Comparison of ENCODE assay signal across 25 cellular contexts in genomic region chr1:47147047-47147785, GRCh38. TPM values are rescaled to one million over a fixed set of nuclear protein-coding genes. Genes with fewer than 3 reads are reported as not detected.
A peak's percentile ranks its signal among the peaks of the same experiment; 100 is the strongest.
DNase-seq lines count a peak whose midpoint lies in the region; ATAC-seq and TF ChIP-seq lines count a peak whose summit lies in the region.
"Had no signal": no experiment of that assay in that cellular context is flagged by ENCODE, and none has a peak within 500 bp of the region (broad histone marks: within the 10 kb centered on the region; RNA-seq: fewer than 3 reads in every experiment).

No MANE protein-coding gene starts in this region.

- DNase-seq in DMS53 (lab: John Stamatoyannopoulos, UW) (peak; percentile 38), DMS53 treated with DMSO at 0.1 percent for 48 hours (lab: John Stamatoyannopoulos, UW; ENCODE audit: unreplicated experiment) (no peak), SK-MEL-5 (ENCODE audit: low read depth, low spot score) (peak; percentile 8), endodermal cell (no peak), type B pancreatic cell (ENCODE audit: extremely low spot score, unreplicated experiment) (no peak), COR-L47 (lab: John Stamatoyannopoulos, UW) (no peak), NCI-H146 (lab: John Stamatoyannopoulos, UW) (no peak)
- DNase-seq: BE2C; CD4-positive, alpha-beta memory T cell; DND-41; GDM1; HFFc6; IMR-90; Kasumi-1; MM.1S; NCI-H1092 treated with DMSO at 0.1 percent for 48 hours; NCI-H1694; NCI-H446; RPMI8226; SIG-M5 had no signal

- no peak overlapping the region for H3K27ac Mint-ChIP-seq in endodermal cell
- H3K27ac Mint-ChIP-seq in type B pancreatic cell: no peak overlapping the region
- H3K27ac Mint-ChIP-seq: CD4-positive, alpha-beta memory T cell; HFFc6 had no signal

- H3K4me3 Mint-ChIP-seq in endodermal cell: no peak overlapping the region
- no peak overlapping the region for H3K4me3 Mint-ChIP-seq in type B pancreatic cell
- H3K4me3 Mint-ChIP-seq: CD4-positive, alpha-beta memory T cell; HFFc6 had no signal

- H3K27me3 Mint-ChIP-seq in endodermal cell (ENCODE audit: insufficient read depth): peaks cover under 1% of the 10 kb centered on the region
- H3K27me3 Mint-ChIP-seq in type B pancreatic cell: peaks cover 28% of the 10 kb centered on the region

- no peak overlapping the region for H3K27ac ChIP-seq in endodermal cell (ENCODE audit: low read depth, low read length)
- H3K27ac ChIP-seq: 22Rv1 had no signal

- H3K36me3 ChIP-seq in endodermal cell (ENCODE audit: control insufficient read depth, insufficient read depth, low read length): no peaks in the 10 kb centered on the region
- H3K36me3 ChIP-seq: BE2C had no signal

- TF ChIP-seq CTCF in endodermal cell (conservative IDR thresholded peaks at IDR 0.05): peak; percentile 44
- peak; percentile 30 for TF ChIP-seq CTCF in type B pancreatic cell (conservative IDR thresholded peaks at IDR 0.05)

- H3K9me3 Mint-ChIP-seq in endodermal cell: no peaks in the 10 kb centered on the region
- no peaks in the 10 kb centered on the region for H3K9me3 Mint-ChIP-seq in type B pancreatic cell

- no peaks in the 10 kb centered on the region for H3K27me3 ChIP-seq in endodermal cell (ENCODE audit: control insufficient read depth, insufficient read depth, low read length, poor library complexity, severe bottlenecking)
- H3K27me3 ChIP-seq: BE2C had no signal

- WGBS in endodermal cell (ENCODE audit: insufficient coverage in 1 of 2, insufficient read length in 1 of 2), 2 experiments: 80 to 83% methylated on average over 3 to 6 of the region's 6 CpGs

- ATAC-seq in HG02763 (IDR thresholded peaks at IDR 0.05; ENCODE audit: unreplicated experiment): no peak
- ATAC-seq: GM12878 had no signal

- no peaks in the 10 kb centered on the region for H3K9me3 ChIP-seq in endodermal cell (ENCODE audit: control insufficient read depth, low read length)
- H3K9me3 ChIP-seq: BE2C had no signal

- in situ Hi-C loops in SK-MEL-5 (cut with HindIII; ENCODE audit: low pct_unique_long_range_greater_than_20kb, low sequenced_read_pairs): no loop called here

- H3K36me3 Mint-ChIP-seq in endodermal cell (ENCODE audit: low read depth): no peaks in the 10 kb centered on the region
- no peaks in the 10 kb centered on the region for H3K36me3 Mint-ChIP-seq in type B pancreatic cell
- H3K36me3 Mint-ChIP-seq: CD4-positive, alpha-beta memory T cell had no signal

- peaks cover 25% of the 10 kb centered on the region for H3K4me1 Mint-ChIP-seq in endodermal cell
- H3K4me1 Mint-ChIP-seq in type B pancreatic cell (ENCODE audit: unreplicated experiment): peaks cover 4% of the 10 kb centered on the region
- H3K4me1 Mint-ChIP-seq: CD4-positive, alpha-beta memory T cell had no signal

- no peak overlapping the region for H3K9ac ChIP-seq in endodermal cell (ENCODE audit: extremely low read depth, low read length, poor library complexity, severe bottlenecking)

- H3K4me1 ChIP-seq in endodermal cell (ENCODE audit: control insufficient read depth, insufficient read depth, low read length): no peaks in the 10 kb centered on the region
- H3K4me1 ChIP-seq: BE2C had no signal

- no peak overlapping the region for H3K4me3 ChIP-seq in endodermal cell (ENCODE audit: low read length)
- H3K4me3 ChIP-seq: GM12878 had no signal

RNA-seq across cellular contexts. Expression of gene CYP4A22, which starts 10.0 kb away (rescaled TPM):
- not detected in 2 replicates for total RNA-seq in SK-MEL-5 (2014; rRNA removed; shearing (Covaris generic))
- not detected in 2 replicates for polyA plus RNA-seq in SK-MEL-5 (2015; cell fraction: cytosol; rRNA removed)
- polyA plus RNA-seq in SK-MEL-5 (2015; cell fraction: nucleus; rRNA removed): not detected in 2 replicates
- total RNA-seq in endodermal cell: under 1 TPM in 1 of 2 donors, not detected in 1; 0.35 TPM
- not detected for polyA plus RNA-seq in endodermal cell (2013, experiment 1 of 2)
- not detected for polyA plus RNA-seq in endodermal cell (2013, experiment 2 of 2)
- not detected in 2 replicates for total RNA-seq in type B pancreatic cell (ENCODE audit: low replicate concordance)
- total RNA-seq: CD4-positive, alpha-beta memory T cell; GM12878; HFFc6; HT-29; IMR-90 had no signal
- polyA plus RNA-seq: AG04450; CD4-positive, alpha-beta memory T cell; GM12878; IMR-90 had no signal

RNA-seq across cellular contexts. Expression of gene PDZK1IP1, which starts 42.6 kb away (rescaled TPM):
- not detected in 2 replicates for total RNA-seq in SK-MEL-5 (2014; rRNA removed; shearing (Covaris generic))
- polyA plus RNA-seq in SK-MEL-5 (2015; cell fraction: cytosol; rRNA removed): not detected in 2 replicates
- polyA plus RNA-seq in SK-MEL-5 (2015; cell fraction: nucleus; rRNA removed): not detected in 2 replicates
- total RNA-seq in endodermal cell: not detected
- polyA plus RNA-seq in endodermal cell (2013, experiment 1 of 2): not detected
- not detected for polyA plus RNA-seq in endodermal cell (2013, experiment 2 of 2)
- not detected in 2 replicates for total RNA-seq in type B pancreatic cell (ENCODE audit: low replicate concordance)
- total RNA-seq: CD4-positive, alpha-beta memory T cell; GM12878; HFFc6; IMR-90 had no signal
- polyA plus RNA-seq: AG04450; CD4-positive, alpha-beta memory T cell; GM12878; IMR-90 had no signal

Comparison
In these comparisons a context has a peak if more than half of its experiments do, and no peak if none do; other contexts are left out.
1. DNase-seq: peak in DMS53 (single experiment) and SK-MEL-5 (single experiment); none in DMS53 treated with DMSO at 0.1 percent for 48 hours (single experiment), endodermal cell (single experiment), type B pancreatic cell (single experiment), COR-L47 (single experiment) and NCI-H146 (single experiment).